Comparison of ENCODE assay signal across 8 cellular contexts in genomic region chr2:99490088-99491065, GRCh38. TPM values are rescaled to one million over a fixed set of nuclear protein-coding genes. Genes with fewer than 3 reads are reported as not detected.
DNase-seq lines count a peak whose midpoint lies in the region; ATAC-seq and TF ChIP-seq lines count a peak whose summit lies in the region.

No MANE protein-coding gene starts in this region.

- peaks cover 20% of the 10 kb centered on the region for H3K36me3 Mint-ChIP-seq in activated T-cell treated with anti-CD3 and anti-CD28 coated beads, Interleukin-2, amount 50 U/mL, for 24 hours (ENCODE audit: low read depth)

- peak; percentile 84 for DNase-seq in DMS153 (lab: John Stamatoyannopoulos, UW)
- peak; percentile 93 for DNase-seq in OCI-M1 (lab: John Stamatoyannopoulos, UW)
- DNase-seq in activated T-cell treated with anti-CD3 and anti-CD28 coated beads, Interleukin-2, amount 50 U/mL, for 24 hours: peak; percentile 97
- DNase-seq in erythroblast (lab: John Stamatoyannopoulos, UW): peak; percentile 96 to 97
- DNase-seq in mucosa of gallbladder (ENCODE audit: low spot score): peak; percentile 92
- DNase-seq in stimulated activated CD8-positive, alpha-beta memory T cell treated with anti-CD3 and anti-CD28 coated beads, Interleukin-4, amount 100 ng/mL, for 24 hours (ENCODE audit: low read depth): peak; percentile 93

- H3K4me1 Mint-ChIP-seq in activated T-cell treated with anti-CD3 and anti-CD28 coated beads, Interleukin-2, amount 50 U/mL, for 24 hours (ENCODE audit: low read depth): peaks cover 32% of the 10 kb centered on the region

- H3K27me3 Mint-ChIP-seq in activated T-cell treated with anti-CD3 and anti-CD28 coated beads, Interleukin-2, amount 50 U/mL, for 24 hours: no peaks in the 10 kb centered on the region

- peak overlapping the region; percentile 96 for H3K27ac Mint-ChIP-seq in activated T-cell treated with anti-CD3 and anti-CD28 coated beads, Interleukin-2, amount 50 U/mL, for 24 hours

- no peaks in the 10 kb centered on the region for H3K9me3 Mint-ChIP-seq in activated T-cell treated with anti-CD3 and anti-CD28 coated beads, Interleukin-2, amount 50 U/mL, for 24 hours

- no peak for TF ChIP-seq POLR2A in erythroblast (IDR thresholded peaks at IDR 0.05; ENCODE audit: low read length)

- H3K4me3 Mint-ChIP-seq in activated T-cell treated with anti-CD3 and anti-CD28 coated beads, Interleukin-2, amount 50 U/mL, for 24 hours: peak overlapping the region; percentile 88

- TF ChIP-seq RAD21 in Ishikawa (IDR thresholded peaks at IDR 0.05; ENCODE audit: low read depth): peak; percentile 79

- ATAC-seq in GM21619 (IDR thresholded peaks at IDR 0.05; ENCODE audit: unreplicated experiment): peak; percentile 81

- no peak for TF ChIP-seq EP300 in Ishikawa (IDR thresholded peaks at IDR 0.05; ENCODE audit: borderline replicate concordance)

TF ChIP-seq in Ishikawa, 13 proteins besides CTCF, POLR2A, EP300 and RAD21:
- TF ChIP-seq FOXM1 (IDR thresholded peaks at IDR 0.05; ENCODE audit: borderline replicate concordance, low read depth): no peak
- TF ChIP-seq ZBTB7A (IDR thresholded peaks at IDR 0.05; ENCODE audit: low read depth): peak; percentile 87
- TF ChIP-seq USF1 (IDR thresholded peaks at IDR 0.05): peak; percentile 98
- TF ChIP-seq EGR1 (IDR thresholded peaks at IDR 0.05): peak; percentile 100
- no peak for TF ChIP-seq NFIC (IDR thresholded peaks at IDR 0.05)
- TF ChIP-seq TEAD4 (IDR thresholded peaks at IDR 0.05): peak; percentile 0; the same call in 1 of the 2 replicates
- no peak for TF ChIP-seq YY1 (IDR thresholded peaks at IDR 0.05; ENCODE audit: low read depth)
- no peak; the same call in 1 of the 2 replicates for TF ChIP-seq TAF1 (IDR thresholded peaks at IDR 0.05; ENCODE audit: low read depth)
- peak; percentile 84; the same call in 1 of the 2 replicates for TF ChIP-seq MAX (IDR thresholded peaks at IDR 0.05)

RNA-seq across cellular contexts. Expression of gene REV1, which starts 0.6 kb away (rescaled TPM):
- 28.7 TPM for total RNA-seq in mucosa of gallbladder

Comparison
In these comparisons a context has a peak if more than half of its experiments do, and no peak if none do; other contexts are left out.
1. Peak in every context shown above with its lines: DNase-seq and ATAC-seq.